22 cellular contexts compared by ENCODE assay signal in genomic region chr7:107555893-107556292, GRCh38. TPM values are rescaled to one million over a fixed set of nuclear protein-coding genes. Genes with fewer than 3 reads are reported as not detected.
A peak's percentile ranks its signal among the peaks of the same experiment; 100 is the strongest.
DNase-seq lines count a peak whose midpoint lies in the region; ATAC-seq and TF ChIP-seq lines count a peak whose summit lies in the region.
"Had no signal": no experiment of that assay in that cellular context is flagged by ENCODE, and none has a peak within 500 bp of the region (broad histone marks: within the 10 kb centered on the region; RNA-seq: fewer than 3 reads in every experiment).

No MANE protein-coding gene starts in this region.

- no peak overlapping the region for H3K27ac Mint-ChIP-seq in activated CD8-positive, alpha-beta T cell treated with anti-CD3 and anti-CD28 coated beads for 36 hours
- H3K27ac Mint-ChIP-seq in activated CD8-positive, alpha-beta T cell treated with anti-CD3 and anti-CD28 coated beads, Interleukin-2, amount 10 ng/mL, durations not matched to agents 7 days and 5 days = no peak overlapping the region
- no peak overlapping the region for H3K27ac Mint-ChIP-seq in activated T-cell treated with anti-CD3 and anti-CD28 coated beads, Interleukin-2, amount 50 U/mL, for 72 hours
- peak overlapping the region; percentile 18 for H3K27ac Mint-ChIP-seq in memory B cell
- H3K27ac Mint-ChIP-seq: CD4-positive, alpha-beta T cell; GM23338; HFFc6 had no signal

- H3K4me3 Mint-ChIP-seq in activated CD8-positive, alpha-beta T cell treated with anti-CD3 and anti-CD28 coated beads for 36 hours = no peak overlapping the region
- no peak overlapping the region for H3K4me3 Mint-ChIP-seq in activated CD8-positive, alpha-beta T cell treated with anti-CD3 and anti-CD28 coated beads, Interleukin-2, amount 10 ng/mL, durations not matched to agents 7 days and 5 days
- no peak overlapping the region for H3K4me3 Mint-ChIP-seq in activated T-cell treated with anti-CD3 and anti-CD28 coated beads, Interleukin-2, amount 50 U/mL, for 72 hours
- H3K4me3 Mint-ChIP-seq in memory B cell = no peak overlapping the region
- H3K4me3 Mint-ChIP-seq: CD14-positive monocyte; CD4-positive, alpha-beta T cell; CD8-positive, alpha-beta memory T cell; GM23338; HFFc6 had no signal

- no peaks in the 10 kb centered on the region for H3K9me3 Mint-ChIP-seq in activated CD8-positive, alpha-beta T cell treated with anti-CD3 and anti-CD28 coated beads for 36 hours
- H3K9me3 Mint-ChIP-seq in activated CD8-positive, alpha-beta T cell treated with anti-CD3 and anti-CD28 coated beads, Interleukin-2, amount 10 ng/mL, durations not matched to agents 7 days and 5 days (ENCODE audit: insufficient read depth) = no peaks in the 10 kb centered on the region
- H3K9me3 Mint-ChIP-seq in activated T-cell treated with anti-CD3 and anti-CD28 coated beads, Interleukin-2, amount 50 U/mL, for 72 hours = no peaks in the 10 kb centered on the region
- no peaks in the 10 kb centered on the region for H3K9me3 Mint-ChIP-seq in memory B cell
- H3K9me3 Mint-ChIP-seq: CD14-positive monocyte; CD4-positive, alpha-beta T cell; CD8-positive, alpha-beta memory T cell; GM23338; HFFc6 had no signal

- POLR2A ChIA-PET in activated CD8-positive, alpha-beta T cell treated with anti-CD3 and anti-CD28 coated beads for 36 hours (lab: Charles Lee) = no interaction called here
- POLR2A ChIA-PET in activated CD8-positive, alpha-beta T cell treated with anti-CD3 and anti-CD28 coated beads, Interleukin-2, amount 10 ng/mL, durations not matched to agents 7 days and 5 days (lab: Charles Lee) = interaction anchor here (1.2 kb wide), 1 partner anchor 53 kb away, joined by 4 read pairs; no protein-coding TSS in a partner anchor

- H3K36me3 Mint-ChIP-seq in activated CD8-positive, alpha-beta T cell treated with anti-CD3 and anti-CD28 coated beads for 36 hours (ENCODE audit: low read depth) = peaks cover 36% of the 10 kb centered on the region
- H3K36me3 Mint-ChIP-seq in activated CD8-positive, alpha-beta T cell treated with anti-CD3 and anti-CD28 coated beads, Interleukin-2, amount 10 ng/mL, durations not matched to agents 7 days and 5 days (ENCODE audit: low read depth) = peaks cover 39% of the 10 kb centered on the region
- peaks cover 9 to 21% of the 10 kb centered on the region in 2 donors for H3K36me3 Mint-ChIP-seq in activated T-cell treated with anti-CD3 and anti-CD28 coated beads, Interleukin-2, amount 50 U/mL, for 72 hours (ENCODE audit: insufficient read depth in 2 of 2)
- H3K36me3 Mint-ChIP-seq in memory B cell = peaks cover 23% of the 10 kb centered on the region

- peaks cover 51% of the 10 kb centered on the region for H3K4me1 Mint-ChIP-seq in activated CD8-positive, alpha-beta T cell treated with anti-CD3 and anti-CD28 coated beads for 36 hours (ENCODE audit: low read depth)
- peaks cover 26% of the 10 kb centered on the region for H3K4me1 Mint-ChIP-seq in activated CD8-positive, alpha-beta T cell treated with anti-CD3 and anti-CD28 coated beads, Interleukin-2, amount 10 ng/mL, durations not matched to agents 7 days and 5 days (ENCODE audit: low read depth)
- H3K4me1 Mint-ChIP-seq in activated T-cell treated with anti-CD3 and anti-CD28 coated beads, Interleukin-2, amount 50 U/mL, for 72 hours (ENCODE audit: low read depth) = peaks cover 67% of the 10 kb centered on the region
- peaks cover 19% of the 10 kb centered on the region for H3K4me1 Mint-ChIP-seq in memory B cell
- H3K4me1 Mint-ChIP-seq: GM23338 had no signal

- CTCF ChIA-PET in activated CD8-positive, alpha-beta T cell treated with anti-CD3 and anti-CD28 coated beads for 36 hours (lab: Charles Lee) = no interaction called here
- CTCF ChIA-PET in activated CD8-positive, alpha-beta T cell treated with anti-CD3 and anti-CD28 coated beads, Interleukin-2, amount 10 ng/mL, durations not matched to agents 7 days and 5 days (lab: Charles Lee) = no interaction called here

- peak; percentile 37 for ATAC-seq in activated CD8-positive, alpha-beta T cell treated with anti-CD3 and anti-CD28 coated beads for 36 hours
- no peak for ATAC-seq in activated CD8-positive, alpha-beta T cell treated with anti-CD3 and anti-CD28 coated beads, Interleukin-2, amount 10 ng/mL, durations not matched to agents 7 days and 5 days
- peak; percentile 68 to 76 for ATAC-seq in activated T-cell treated with anti-CD3 and anti-CD28 coated beads, Interleukin-2, amount 50 U/mL, for 72 hours (replicated peaks in 1 of 2)
- ATAC-seq in HG02870 (IDR thresholded peaks at IDR 0.05; ENCODE audit: unreplicated experiment) (peak; percentile 75), memory B cell (ENCODE audit: low read depth) (no peak), GM21529 (IDR thresholded peaks at IDR 0.05; ENCODE audit: unreplicated experiment) (no peak)
- ATAC-seq: A549, GM12878, GM23338 had no signal

- TF ChIP-seq CTCF in activated CD8-positive, alpha-beta T cell treated with anti-CD3 and anti-CD28 coated beads for 36 hours (IDR thresholded peaks at IDR 0.05) = no peak

- H3K27me3 Mint-ChIP-seq in activated CD8-positive, alpha-beta T cell treated with anti-CD3 and anti-CD28 coated beads for 36 hours = no peaks in the 10 kb centered on the region
- no peaks in the 10 kb centered on the region for H3K27me3 Mint-ChIP-seq in activated CD8-positive, alpha-beta T cell treated with anti-CD3 and anti-CD28 coated beads, Interleukin-2, amount 10 ng/mL, durations not matched to agents 7 days and 5 days (ENCODE audit: low read depth)
- no peaks in the 10 kb centered on the region for H3K27me3 Mint-ChIP-seq in activated T-cell treated with anti-CD3 and anti-CD28 coated beads, Interleukin-2, amount 50 U/mL, for 72 hours (ENCODE audit: low read depth)
- H3K27me3 Mint-ChIP-seq in memory B cell = no peaks in the 10 kb centered on the region
- H3K27me3 Mint-ChIP-seq: CD4-positive, alpha-beta T cell; CD8-positive, alpha-beta memory T cell had no signal

- intact Hi-C loops in activated CD8-positive, alpha-beta T cell treated with anti-CD3 and anti-CD28 coated beads for 36 hours (cut with micrococcal nuclease) = no loop called here

- DNase-seq in activated CD8-positive, alpha-beta T cell treated with anti-CD3 and anti-CD28 coated beads for 36 hours = no peak
- no peak for DNase-seq in activated CD8-positive, alpha-beta T cell treated with anti-CD3 and anti-CD28 coated beads, Interleukin-2, amount 10 ng/mL, durations not matched to agents 7 days and 5 days
- DNase-seq in activated T-cell treated with anti-CD3 and anti-CD28 coated beads, Interleukin-2, amount 50 U/mL, for 72 hours = no peak
- DNase-seq in activated T-cell treated with anti-CD3 and anti-CD28 coated beads, Interleukin-2, amount 50 U/mL, for 48 hours = no peak
- DNase-seq in memory B cell (ENCODE audit: low spot score in 2 of 2) = no peak
- DNase-seq: 8988T; ACHN; AML-193; BE2C; CD4-positive, alpha-beta T cell; CD8-positive, alpha-beta memory T cell; DMS 273 treated with DMSO at 0.1 percent for 48 hours; DMS79; EL; GDM1; HFFc6 had no signal

RNA-seq across cellular contexts. Expression of gene COG5, which starts 7.8 kb away (rescaled TPM):
- total RNA-seq in activated CD8-positive, alpha-beta T cell treated with anti-CD3 and anti-CD28 coated beads for 36 hours = 10 to 100 TPM; 37.6 to 40.3 TPM
- total RNA-seq in activated CD8-positive, alpha-beta T cell treated with anti-CD3 and anti-CD28 coated beads, Interleukin-2, amount 10 ng/mL, durations not matched to agents 7 days and 5 days = 10 to 100 TPM; 31.3 to 31.8 TPM
- total RNA-seq in activated T-cell treated with anti-CD3 and anti-CD28 coated beads, Interleukin-2, amount 50 U/mL, for 72 hours = 10 to 100 TPM; 30.4 to 55.5 TPM

RNA-seq across cellular contexts. Expression of gene DUS4L, which starts 7.9 kb away (rescaled TPM):
- 10 to 100 TPM; 17.4 to 17.9 TPM for total RNA-seq in activated CD8-positive, alpha-beta T cell treated with anti-CD3 and anti-CD28 coated beads for 36 hours
- total RNA-seq in activated CD8-positive, alpha-beta T cell treated with anti-CD3 and anti-CD28 coated beads, Interleukin-2, amount 10 ng/mL, durations not matched to agents 7 days and 5 days = 10 to 100 TPM; 10.3 to 11.1 TPM
- total RNA-seq in activated T-cell treated with anti-CD3 and anti-CD28 coated beads, Interleukin-2, amount 50 U/mL, for 72 hours = 10 to 100 TPM; 14.9 to 16.3 TPM

RNA-seq across cellular contexts. Expression of gene BCAP29, which starts 24.2 kb away (rescaled TPM):
- total RNA-seq in activated CD8-positive, alpha-beta T cell treated with anti-CD3 and anti-CD28 coated beads for 36 hours = 10 to 100 TPM; 24.0 to 27.7 TPM
- total RNA-seq in activated CD8-positive, alpha-beta T cell treated with anti-CD3 and anti-CD28 coated beads, Interleukin-2, amount 10 ng/mL, durations not matched to agents 7 days and 5 days = 10 to 100 TPM; 32.1 to 32.7 TPM
- 10 to 100 TPM; 37.8 to 44.3 TPM for total RNA-seq in activated T-cell treated with anti-CD3 and anti-CD28 coated beads, Interleukin-2, amount 50 U/mL, for 72 hours

Comparison
In these comparisons a context has a peak if more than half of its experiments do, and no peak if none do; other contexts are left out.
1. ATAC-seq: peak in activated CD8-positive, alpha-beta T cell treated with anti-CD3 and anti-CD28 coated beads for 36 hours (single experiment), activated T-cell treated with anti-CD3 and anti-CD28 coated beads, Interleukin-2, amount 50 U/mL, for 72 hours (2 of 2) and HG02870 (single experiment); none in activated CD8-positive, alpha-beta T cell treated with anti-CD3 and anti-CD28 coated beads, Interleukin-2, amount 10 ng/mL, durations not matched to agents 7 days and 5 days (single experiment), memory B cell (single experiment) and GM21529 (single experiment).